8 cellular contexts compared by ENCODE assay signal in the genomic region with DNA sequence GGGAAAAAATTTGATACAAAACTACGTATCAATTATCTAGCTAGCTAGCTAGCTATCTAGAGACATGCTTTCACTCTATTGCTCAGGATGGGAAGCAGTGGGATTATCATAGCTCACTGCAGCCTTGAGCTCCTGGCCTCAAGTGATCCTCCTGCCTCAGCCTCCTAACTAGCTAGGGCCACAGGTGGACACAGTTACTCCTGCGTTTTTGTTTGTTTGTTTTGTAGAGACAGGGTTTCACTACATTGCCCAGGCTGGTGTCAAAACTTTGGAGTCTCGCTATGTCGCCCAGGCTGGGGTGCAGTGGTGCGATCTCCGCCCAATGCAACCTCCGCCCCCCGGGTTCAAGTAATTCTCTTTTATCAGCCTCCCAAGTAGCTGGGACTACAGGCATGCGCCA.
A peak's percentile ranks its signal among the peaks of the same experiment; 100 is the strongest.
DNase-seq lines count a peak whose midpoint lies in the region; ATAC-seq and TF ChIP-seq lines count a peak whose summit lies in the region.
"Not testable (repeated sequence)": the region's sequence is repeated elsewhere in the genome, so short reads cannot be mapped to it uniquely, and the experiment has no call there.

No MANE protein-coding gene starts in this region.

- intact Hi-C loops in activated CD8-positive, alpha-beta T cell treated with anti-CD3 and anti-CD28 coated beads for 36 hours (cut with micrococcal nuclease) = loop anchor here (10.0 kb wide), 1 partner anchor 138 kb away; no protein-coding TSS in a partner anchor
- intact Hi-C loops in lower lobe of right lung (cut with DNase I) = not testable (repeated sequence)

- H3K23ac ChIP-seq in trophoblast cell (ENCODE audit: low read length) = not testable (repeated sequence)

- H3K27me3 Mint-ChIP-seq in T-helper 17 cell; activated CD8-positive, alpha-beta T cell treated with anti-CD3 and anti-CD28 coated beads for 36 hours; activated naive CD4-positive, alpha-beta T cell treated with anti-CD3 and anti-CD28 coated beads, Interleukin-2, amount 10 ng/mL, durations not matched to agents 7 days and 5 days; endodermal cell (ENCODE audit: insufficient read depth): not testable (repeated sequence)

- not testable (repeated sequence) for TF ChIP-seq CTCF in DOHH2 (IDR thresholded peaks at IDR 0.05; ENCODE audit: low read depth, low read length, poor library complexity, severe bottlenecking); activated CD8-positive, alpha-beta T cell treated with anti-CD3 and anti-CD28 coated beads for 36 hours (IDR thresholded peaks at IDR 0.05); endodermal cell (conservative IDR thresholded peaks at IDR 0.05); lower lobe of right lung (IDR thresholded peaks at IDR 0.05)

- not testable (repeated sequence) for H3K9me2 ChIP-seq in DOHH2 (replicated peaks; ENCODE audit: control insufficient read depth, low read length)

- 93 to 97% methylated on average over 2 to 9 of the region's 9 CpGs for WGBS in endodermal cell (ENCODE audit: insufficient coverage in 1 of 2, insufficient read length in 1 of 2), 2 experiments
- WGBS in trophoblast cell (ENCODE audit: extremely low coverage, insufficient coverage, insufficient read length) = no CpG with 5 or more reads among the region's 9 CpGs

- peaks cover 12% of the 10 kb centered on the region for H3K4me1 ChIP-seq in BLaER1
- H3K4me1 ChIP-seq in DOHH2 (ENCODE audit: control insufficient read depth, low read length); endodermal cell (ENCODE audit: control insufficient read depth, insufficient read depth, low read length); lower lobe of right lung; trophoblast cell (ENCODE audit: control insufficient read depth in 1 of 2, insufficient read depth in 2 of 2, low read length in 2 of 2): not testable (repeated sequence)

- H3K4me1 Mint-ChIP-seq in T-helper 17 cell; activated CD8-positive, alpha-beta T cell treated with anti-CD3 and anti-CD28 coated beads for 36 hours (ENCODE audit: low read depth); endodermal cell: not testable (repeated sequence)
- peaks cover 12% of the 10 kb centered on the region for H3K4me1 Mint-ChIP-seq in activated naive CD4-positive, alpha-beta T cell treated with anti-CD3 and anti-CD28 coated beads, Interleukin-2, amount 10 ng/mL, durations not matched to agents 7 days and 5 days

- H4K20me1 ChIP-seq in BLaER1; DOHH2 (ENCODE audit: control insufficient read depth, insufficient read depth, low read depth, low read length): not testable (repeated sequence)

- H3K4me3 ChIP-seq in BLaER1; endodermal cell (ENCODE audit: low read length); lower lobe of right lung; trophoblast cell (ENCODE audit: low read depth, low read length): not testable (repeated sequence)
- H3K4me3 ChIP-seq in DOHH2 (ENCODE audit: low read length) = peak overlapping the region; percentile 89; the same call in 1 of the 2 replicates

- H4K12ac ChIP-seq in trophoblast cell (ENCODE audit: low read depth, low read length) = not testable (repeated sequence)

- H3K79me1 ChIP-seq in trophoblast cell (ENCODE audit: low read length) = not testable (repeated sequence)

- H3K9me3 ChIP-seq in BLaER1; DOHH2 (ENCODE audit: control insufficient read depth, insufficient read depth, low read length); T-helper 17 cell (ENCODE audit: control insufficient read depth, low read length, poor library complexity, severe bottlenecking); endodermal cell (ENCODE audit: control insufficient read depth, low read length); lower lobe of right lung; trophoblast cell (ENCODE audit: insufficient read depth, low read depth, low read length): not testable (repeated sequence)

- H3K4ac ChIP-seq in trophoblast cell (ENCODE audit: low read depth, low read length) = not testable (repeated sequence)

- POLR2A ChIA-PET in activated CD8-positive, alpha-beta T cell treated with anti-CD3 and anti-CD28 coated beads for 36 hours (lab: Charles Lee) = interaction anchor here (1.7 kb wide), 1 partner anchor 153 kb away, joined by 5 read pairs; a partner anchor contains a TSS

- CTCF ChIA-PET in activated CD8-positive, alpha-beta T cell treated with anti-CD3 and anti-CD28 coated beads for 36 hours (lab: Charles Lee); activated naive CD4-positive, alpha-beta T cell treated with anti-CD3 and anti-CD28 coated beads, Interleukin-2, amount 10 ng/mL, durations not matched to agents 7 days and 5 days (lab: Charles Lee): not testable (repeated sequence)

- not testable (repeated sequence) for H3F3A ChIP-seq in DOHH2 (ENCODE audit: control insufficient read depth, insufficient read depth)

- not testable (repeated sequence) for H2AFZ ChIP-seq in trophoblast cell (ENCODE audit: insufficient read depth, low read length, poor library complexity)

- not testable (repeated sequence) for ATAC-seq in T-helper 17 cell; activated CD8-positive, alpha-beta T cell treated with anti-CD3 and anti-CD28 coated beads for 36 hours; lower lobe of right lung

- peak overlapping the region; percentile 1 for H4K8ac ChIP-seq in trophoblast cell (ENCODE audit: low read depth, low read length)

- peaks cover 26% of the 10 kb centered on the region for H3K79me2 ChIP-seq in DOHH2 (ENCODE audit: control insufficient read depth, low read length)
- not testable (repeated sequence) for H3K79me2 ChIP-seq in trophoblast cell (ENCODE audit: control insufficient read depth, insufficient read depth, low read length, poor library complexity)

- H3K9ac ChIP-seq in BLaER1; endodermal cell (ENCODE audit: extremely low read depth, low read length, poor library complexity, severe bottlenecking); trophoblast cell (ENCODE audit: low read length): not testable (repeated sequence)

- not testable (repeated sequence) for H3K9me3 Mint-ChIP-seq in activated CD8-positive, alpha-beta T cell treated with anti-CD3 and anti-CD28 coated beads for 36 hours; activated naive CD4-positive, alpha-beta T cell treated with anti-CD3 and anti-CD28 coated beads, Interleukin-2, amount 10 ng/mL, durations not matched to agents 7 days and 5 days; endodermal cell

- H3K27ac ChIP-seq in BLaER1; DOHH2 (ENCODE audit: low read depth, low read length); endodermal cell (ENCODE audit: low read depth, low read length); trophoblast cell (ENCODE audit: low read depth, low read length): not testable (repeated sequence)
- peak overlapping the region; percentile 98 for H3K27ac ChIP-seq in lower lobe of right lung

- H3K36me3 ChIP-seq in BLaER1; DOHH2 (ENCODE audit: control insufficient read depth, low read length); endodermal cell (ENCODE audit: control insufficient read depth, insufficient read depth, low read length); lower lobe of right lung; trophoblast cell (ENCODE audit: control insufficient read depth in 1 of 2, insufficient read depth in 2 of 2, low read length in 2 of 2): not testable (repeated sequence)

- not testable (repeated sequence) for DNase-seq in T-helper 17 cell; activated CD8-positive, alpha-beta T cell treated with anti-CD3 and anti-CD28 coated beads for 36 hours; activated naive CD4-positive, alpha-beta T cell treated with anti-CD3 and anti-CD28 coated beads, Interleukin-2, amount 10 ng/mL, durations not matched to agents 7 days and 5 days; endodermal cell; lower lobe of right lung; trophoblast cell

- H4K91ac ChIP-seq in trophoblast cell (ENCODE audit: low read depth, low read length) = not testable (repeated sequence)

- H3K14ac ChIP-seq in trophoblast cell (ENCODE audit: low read length) = not testable (repeated sequence)

- H2AK5ac ChIP-seq in trophoblast cell (ENCODE audit: low read length) = not testable (repeated sequence)

- H2BK120ac ChIP-seq in trophoblast cell (ENCODE audit: insufficient read depth, low read length, poor library complexity) = not testable (repeated sequence)

- peak overlapping the region; percentile 53; the same call in 1 of the 2 replicates for H3K4me2 ChIP-seq in BLaER1
- not testable (repeated sequence) for H3K4me2 ChIP-seq in DOHH2 (ENCODE audit: low read length); trophoblast cell (ENCODE audit: low read length)

- not testable (repeated sequence) for H3K36me3 Mint-ChIP-seq in T-helper 17 cell (ENCODE audit: low read depth); activated CD8-positive, alpha-beta T cell treated with anti-CD3 and anti-CD28 coated beads for 36 hours (ENCODE audit: low read depth); activated naive CD4-positive, alpha-beta T cell treated with anti-CD3 and anti-CD28 coated beads, Interleukin-2, amount 10 ng/mL, durations not matched to agents 7 days and 5 days; endodermal cell (ENCODE audit: low read depth)

- H2BK5ac ChIP-seq in trophoblast cell (ENCODE audit: low read depth, low read length, poor library complexity) = not testable (repeated sequence)

- H3K27ac Mint-ChIP-seq in T-helper 17 cell = peak overlapping the region; percentile 94
- H3K27ac Mint-ChIP-seq in activated CD8-positive, alpha-beta T cell treated with anti-CD3 and anti-CD28 coated beads for 36 hours = peak overlapping the region; percentile 80
- H3K27ac Mint-ChIP-seq in activated naive CD4-positive, alpha-beta T cell treated with anti-CD3 and anti-CD28 coated beads, Interleukin-2, amount 10 ng/mL, durations not matched to agents 7 days and 5 days = peak overlapping the region; percentile 76
- H3K27ac Mint-ChIP-seq in endodermal cell = not testable (repeated sequence)

- not testable (repeated sequence) for H3K18ac ChIP-seq in trophoblast cell (ENCODE audit: low read length)

- H3K4me3 Mint-ChIP-seq in T-helper 17 cell (peak overlapping the region; percentile 43), endodermal cell (peak overlapping the region; percentile 83)
- H3K4me3 Mint-ChIP-seq in activated CD8-positive, alpha-beta T cell treated with anti-CD3 and anti-CD28 coated beads for 36 hours = peak overlapping the region; percentile 92
- H3K4me3 Mint-ChIP-seq in activated naive CD4-positive, alpha-beta T cell treated with anti-CD3 and anti-CD28 coated beads, Interleukin-2, amount 10 ng/mL, durations not matched to agents 7 days and 5 days = peak overlapping the region; percentile 21

- not testable (repeated sequence) for H3K27me3 ChIP-seq in BLaER1; DOHH2 (ENCODE audit: control insufficient read depth, low read length); endodermal cell (ENCODE audit: control insufficient read depth, insufficient read depth, low read length, poor library complexity, severe bottlenecking); lower lobe of right lung (ENCODE audit: low read depth); trophoblast cell (ENCODE audit: insufficient read depth, low read length)

- not testable (repeated sequence) for H2BK12ac ChIP-seq in trophoblast cell (ENCODE audit: low read length)

Comparison
In these comparisons a context has a peak if more than half of its experiments do, and no peak if none do; other contexts are left out.
1. H3K4me3 Mint-ChIP-seq: peak in every context shown above with its lines; median percentile 92 in activated CD8-positive, alpha-beta T cell treated with anti-CD3 and anti-CD28 coated beads for 36 hours; 83 in endodermal cell; 43 in T-helper 17 cell; 21 in activated naive CD4-positive, alpha-beta T cell treated with anti-CD3 and anti-CD28 coated beads, Interleukin-2, amount 10 ng/mL, durations not matched to agents 7 days and 5 days.